In genomic region chr7:15464762-15465144, GRCh38 we compare ENCODE assay signal across 20 cellular contexts.
"Had no signal": no experiment of that assay in that cellular context is flagged by ENCODE, and none has a peak within 500 bp of the region (broad histone marks: within the 10 kb centered on the region; RNA-seq: fewer than 3 reads in every experiment).

No MANE protein-coding gene starts in this region.

- H3K27me3 ChIP-seq: esophagus squamous epithelium, foreskin keratinocyte, ovary, tibial artery had no signal

- H3K4me3 ChIP-seq: esophagus squamous epithelium, ovary, tibial artery had no signal

- H3K36me3 ChIP-seq: esophagus squamous epithelium, ovary, tibial artery had no signal

- ATAC-seq: activated naive CD4-positive, alpha-beta T cell treated with anti-CD3 and anti-CD28 coated beads, Interleukin-2, amount 50 U/mL, for 72 hours; foreskin keratinocyte; naive thymus-derived CD4-positive, alpha-beta T cell had no signal

- H3K4me1 ChIP-seq: esophagus squamous epithelium had no signal

- H3K27ac ChIP-seq: foreskin keratinocyte, ovary, VCaP had no signal

- H3K9me3 ChIP-seq: esophagus squamous epithelium, ovary, tibial artery had no signal

- DNase-seq: activated CD4-positive, alpha-beta memory T cell treated with anti-CD3 and anti-CD28 coated beads for 36 hours; activated gamma-delta T cell treated with Interleukin-2 at 50 U/mL for 16 hours; activated T-cell treated with anti-CD3 and anti-CD28 coated beads for 4 hours; dermis blood vessel endothelial cell; effector memory CD4-positive, alpha-beta T cell; esophagus squamous epithelium; foreskin keratinocyte; head of caudate nucleus; mesendoderm; naive thymus-derived CD4-positive, alpha-beta T cell; ovary; stimulated activated CD4-positive, alpha-beta T cell treated with anti-CD3 and anti-CD28 coated beads, Interleukin-12 subunit alpha, Interleukin-12 subunit beta, amount 100 ng/mL, for 4 hours; stimulated activated CD4-positive, alpha-beta T cell treated with anti-CD3 and anti-CD28 coated beads, Interleukin-2, amount 100 ng/mL, for 24 hours; stimulated activated naive CD4-positive, alpha-beta T cell treated with Interleukin-2 at 50 U/mL for 16 hours; substantia nigra; SW 1271; T-helper 2 cell; tibial artery had no signal
